In genomic region chr12:30626847-30627246, GRCh38 we compare ENCODE assay signal across 1 cellular context.
A peak's percentile ranks its signal among the peaks of the same experiment; 100 is the strongest.
TF ChIP-seq lines count a peak whose summit lies in the region.

No MANE protein-coding gene starts in this region.

TF ChIP-seq in HepG2, 621 proteins besides CTCF, POLR2A, EP300 and RAD21 (continued from another document):
- no peak for TF ChIP-seq FOXP1 (IDR thresholded peaks at IDR 0.05)
- peak; percentile 25; the same call in 1 of the 2 replicates for TF ChIP-seq FOXP1 (CRISPR knock-in tag; IDR thresholded peaks at IDR 0.05)
- TF ChIP-seq ONECUT2 (CRISPR knock-in tag; IDR thresholded peaks at IDR 0.05) = peak; percentile 93
- no peak for TF ChIP-seq KLF9 (CRISPR knock-in tag; IDR thresholded peaks at IDR 0.05; ENCODE audit: low read depth)
- TF ChIP-seq ZNF788 (CRISPR knock-in tag; IDR thresholded peaks at IDR 0.05; ENCODE audit: borderline replicate concordance) = no peak
- TF ChIP-seq TEAD3 (CRISPR knock-in tag; optimal IDR thresholded peaks at IDR 0.05; ENCODE audit: borderline replicate concordance) = peak; percentile 82
- TF ChIP-seq FOXA1 (IDR thresholded peaks at IDR 0.05) = no peak
- TF ChIP-seq FOXA1 (CRISPR knock-in tag; IDR thresholded peaks at IDR 0.05) = peak; percentile 49; the same call in 1 of the 2 replicates
- no peak for TF ChIP-seq RFX1 (IDR thresholded peaks at IDR 0.05)
- TF ChIP-seq SMC3 (IDR thresholded peaks at IDR 0.05; ENCODE audit: low read length) = no peak
- no peak for TF ChIP-seq ZNF510 (CRISPR knock-in tag; IDR thresholded peaks at IDR 0.05; ENCODE audit: low read depth)
- TF ChIP-seq STAT5B (CRISPR knock-in tag; IDR thresholded peaks at IDR 0.05) = no peak
- TF ChIP-seq ISL2 (CRISPR knock-in tag; IDR thresholded peaks at IDR 0.05) = peak; percentile 32; the same call in 1 of the 2 replicates
- peak; percentile 72; the same call in 1 of the 2 replicates for TF ChIP-seq CEBPB (IDR thresholded peaks at IDR 0.05; ENCODE audit: borderline replicate concordance, low read depth, low read length)
TF ChIP-seq in HepG2: peak in this region for 35.
